8 cellular contexts compared by ENCODE assay signal in genomic region chr6:33248932-33249731, GRCh38. TPM values are rescaled to one million over a fixed set of nuclear protein-coding genes. Genes with fewer than 3 reads are reported as not detected.
DNase-seq lines count a peak whose midpoint lies in the region; ATAC-seq and TF ChIP-seq lines count a peak whose summit lies in the region.

No MANE protein-coding gene starts in this region.

- H3K9ac ChIP-seq in SU-DHL-6 (ENCODE audit: low read length) (peak overlapping the region; percentile 78), adipocyte (ENCODE audit: low read length) (peak overlapping the region; percentile 98), parathyroid adenoma (peak overlapping the region; percentile 42)

- H2AFZ ChIP-seq in SU-DHL-6 (ENCODE audit: low read depth, low read length, severe bottlenecking) (peak overlapping the region; percentile 88), parathyroid adenoma (peak overlapping the region; percentile 89)

- H3K79me2 ChIP-seq in SU-DHL-6 (ENCODE audit: insufficient read depth, low read length) (peaks cover 7% of the 10 kb centered on the region; the same call in 1 of the 2 replicates), parathyroid adenoma (no peaks in the 10 kb centered on the region)

- TF ChIP-seq CTCF in GM12864 (IDR thresholded peaks at IDR 0.05; ENCODE audit: low read depth, low read length, missing control alignments): peak; percentile 8
- TF ChIP-seq CTCF in SU-DHL-6 (IDR thresholded peaks at IDR 0.05; ENCODE audit: insufficient read depth, low read length, poor library complexity, severe bottlenecking): no peak
- TF ChIP-seq CTCF in cardiac muscle cell (IDR thresholded peaks at IDR 0.05; ENCODE audit: low read depth, low read length): peak; percentile 14
- TF ChIP-seq CTCF in parathyroid adenoma (IDR thresholded peaks at IDR 0.05): peak; percentile 21
- TF ChIP-seq CTCF in transverse colon (IDR thresholded peaks at IDR 0.05): no peak

- H3K9me2 ChIP-seq in SU-DHL-6 (replicated peaks; ENCODE audit: insufficient read depth, low read length): no peaks in the 10 kb centered on the region

- TF ChIP-seq EP300 in transverse colon (IDR thresholded peaks at IDR 0.05; ENCODE audit: low read depth): no peak

- WGBS in transverse colon (ENCODE audit: low coverage in 1 of 2), 2 donors: 0% methylated on average over 43 of the region's 58 CpGs; no CpG with 5 or more reads in 1 of the 2 donors

- intact Hi-C loops in transverse colon (cut with DNase I; ENCODE audit: low total_unique reads): loop anchor here (5.0 to 10.0 kb wide), 3 partner anchors 84 to 234 kb away; no protein-coding TSS in a partner anchor

- peak; percentile 87 for TF ChIP-seq POLR2A in transverse colon (IDR thresholded peaks at IDR 0.05)

- no peaks in the 10 kb centered on the region for H4K20me1 ChIP-seq in SU-DHL-6 (ENCODE audit: low read depth, low read length)

- no peaks in the 10 kb centered on the region for H3K9me3 ChIP-seq in SU-DHL-6 (ENCODE audit: insufficient read depth, low read length)
- H3K9me3 ChIP-seq in adipocyte (ENCODE audit: control insufficient read depth, low read length): no peaks in the 10 kb centered on the region
- no peaks in the 10 kb centered on the region for H3K9me3 ChIP-seq in cardiac muscle cell (ENCODE audit: low read depth)
- no peaks in the 10 kb centered on the region for H3K9me3 ChIP-seq in parathyroid adenoma (ENCODE audit: control insufficient read depth, low read length)
- no peaks in the 10 kb centered on the region for H3K9me3 ChIP-seq in transverse colon

- peaks cover 46% of the 10 kb centered on the region for H3K4me1 ChIP-seq in adipocyte (ENCODE audit: control insufficient read depth, insufficient read depth, low read length)
- H3K4me1 ChIP-seq in cardiac muscle cell (ENCODE audit: low read depth): no peaks in the 10 kb centered on the region
- peaks cover 10% of the 10 kb centered on the region for H3K4me1 ChIP-seq in parathyroid adenoma
- peaks cover 12 to 27% (median 24%) of the 10 kb centered on the region in 4 donors for H3K4me1 ChIP-seq in transverse colon

- H3F3A ChIP-seq in SU-DHL-6 (ENCODE audit: insufficient read depth): peaks cover 12% of the 10 kb centered on the region

- in situ Hi-C loops in transverse colon (cut with MboI; ENCODE audit: low pct_ligation_motif_present in 1 of 4, low pct_unique_long_range_greater_than_20kb in 1 of 4, low sequenced_read_pairs in 3 of 4): loop anchor here (5.0 to 25.0 kb wide), 5 partner anchors 84 to 237 kb away; partner anchors contain the start of gene HLA-DOA (in 1 of the 4)

- H3K4me2 ChIP-seq in SU-DHL-6 (ENCODE audit: low read depth, low read length, poor library complexity, severe bottlenecking) (peak overlapping the region; percentile 86), parathyroid adenoma (ENCODE audit: low read length) (peak overlapping the region; percentile 93)

- H3K27ac ChIP-seq in SU-DHL-6 (ENCODE audit: low read depth, low read length): peak overlapping the region; percentile 73
- H3K27ac ChIP-seq in cardiac muscle cell: peak overlapping the region; percentile 77
- peak overlapping the region; percentile 94 for H3K27ac ChIP-seq in parathyroid adenoma
- peak overlapping the region; percentile 88 to 93 (median 92) for H3K27ac ChIP-seq in transverse colon

- peak; percentile 99 for DNase-seq in GM12864 (ENCODE audit: low read depth)
- DNase-seq in NCI-H128 (lab: John Stamatoyannopoulos, UW; ENCODE audit: unreplicated experiment): peak; percentile 98
- DNase-seq in adipocyte (ENCODE audit: low read depth): peak; percentile 99
- peak; percentile 99 to 100 for DNase-seq in cardiac muscle cell (ENCODE audit: low read depth in 1 of 2, low spot score in 1 of 2)
- peak; percentile 99 for DNase-seq in transverse colon

- peak; percentile 89 for ATAC-seq in HG02678 (IDR thresholded peaks at IDR 0.05; ENCODE audit: unreplicated experiment)

- H3K4me3 ChIP-seq in GM12864 (ENCODE audit: low read depth, low read length): peak overlapping the region; percentile 78
- peak overlapping the region; percentile 65 for H3K4me3 ChIP-seq in SU-DHL-6 (ENCODE audit: insufficient read depth, low read length, poor library complexity, severe bottlenecking)
- H3K4me3 ChIP-seq in adipocyte (ENCODE audit: low read length): peak overlapping the region; percentile 90
- H3K4me3 ChIP-seq in cardiac muscle cell: peak overlapping the region; percentile 45
- peak overlapping the region; percentile 71 for H3K4me3 ChIP-seq in parathyroid adenoma (ENCODE audit: low read depth, low read length)
- H3K4me3 ChIP-seq in transverse colon: peak overlapping the region; percentile 35 to 60 (median 50)

- H3K36me3 ChIP-seq in SU-DHL-6 (ENCODE audit: low read length): no peaks in the 10 kb centered on the region
- H3K36me3 ChIP-seq in adipocyte (ENCODE audit: control insufficient read depth, insufficient read depth, low read length, severe bottlenecking): peaks cover 8% of the 10 kb centered on the region
- H3K36me3 ChIP-seq in cardiac muscle cell: no peaks in the 10 kb centered on the region
- no peaks in the 10 kb centered on the region for H3K36me3 ChIP-seq in parathyroid adenoma (ENCODE audit: control insufficient read depth, insufficient read depth, low read length)
- H3K36me3 ChIP-seq in transverse colon: no peaks in the 10 kb centered on the region

- H3K27me3 ChIP-seq in SU-DHL-6 (ENCODE audit: low read length): no peaks in the 10 kb centered on the region
- H3K27me3 ChIP-seq in adipocyte (replicated peaks; ENCODE audit: control insufficient read depth, insufficient read depth, low read length): no peaks in the 10 kb centered on the region
- H3K27me3 ChIP-seq in cardiac muscle cell: peaks cover 5% of the 10 kb centered on the region
- H3K27me3 ChIP-seq in parathyroid adenoma (ENCODE audit: control insufficient read depth, insufficient read depth, low read length): no peaks in the 10 kb centered on the region
- H3K27me3 ChIP-seq in transverse colon: peaks cover 4% of the 10 kb centered on the region

RNA-seq across cellular contexts. Expression of gene VPS52, which starts 22.5 kb away (rescaled TPM):
- total RNA-seq in cardiac muscle cell: 34.4 and 37.1 TPM in 2 replicates
- polyA plus RNA-seq in cardiac muscle cell: 55.2 and 64.8 TPM in 2 replicates
- total RNA-seq in transverse colon: 10 to 100 TPM; 52.4 to 93.3 (median 63.4) TPM

RNA-seq across cellular contexts. Expression of gene RPS18, which starts 22.7 kb away (rescaled TPM):
- total RNA-seq in cardiac muscle cell (2,022 and 2,161 TPM in 2 replicates), transverse colon (1,000 to 10,000 TPM in 2 of 4 donors, 100 to 1,000 TPM in 2; 773 to 2,238 (median 1,359) TPM)
- 1,298 and 1,698 TPM in 2 replicates for polyA plus RNA-seq in cardiac muscle cell

RNA-seq across cellular contexts. Expression of gene B3GALT4, which starts 27.8 kb away (rescaled TPM):
- total RNA-seq in cardiac muscle cell (11.7 and 15.5 TPM in 2 replicates), transverse colon (10 to 100 TPM; 39.4 to 49.0 (median 41.8) TPM)
- 11.0 and 15.8 TPM in 2 replicates for polyA plus RNA-seq in cardiac muscle cell

RNA-seq across cellular contexts. Expression of gene WDR46, which starts 39.9 kb away (rescaled TPM):
- total RNA-seq in cardiac muscle cell (34.8 and 58.9 TPM in 2 replicates), transverse colon (10 to 100 TPM; 25.0 to 87.2 (median 55.8) TPM)
- 46.3 and 70.4 TPM in 2 replicates for polyA plus RNA-seq in cardiac muscle cell

RNA-seq across cellular contexts. Expression of gene PFDN6, which starts 40.3 kb away (rescaled TPM):
- total RNA-seq in cardiac muscle cell (72.8 and 95.3 TPM in 2 replicates), transverse colon (10 to 100 TPM in 3 of 4 donors, not detected in 1; 23.6 to 39.8 (median 28.1) TPM)
- 34.2 and 35.1 TPM in 2 replicates for polyA plus RNA-seq in cardiac muscle cell

Comparison
In these comparisons a context has a peak if more than half of its experiments do, and no peak if none do; other contexts are left out.
1. Peak in every context shown above with its lines: DNase-seq, ATAC-seq, H3K4me3 ChIP-seq and H3K27ac ChIP-seq.
2. CTCF ChIP-seq: peak in GM12864 (single experiment), cardiac muscle cell (single experiment) and parathyroid adenoma (single experiment); none in SU-DHL-6 (single experiment) and transverse colon (0 of 5).
3. H3K9ac ChIP-seq: peak in every context shown above with its lines; median percentile 98 in adipocyte; 78 in SU-DHL-6; 42 in parathyroid adenoma.